ENCODE assay signal across 8 cellular contexts in genomic region chr2:8882094-8882493, GRCh38. TPM values are rescaled to one million over a fixed set of nuclear protein-coding genes. Genes with fewer than 3 reads are reported as not detected.
DNase-seq lines count a peak whose midpoint lies in the region; ATAC-seq and TF ChIP-seq lines count a peak whose summit lies in the region.

No MANE protein-coding gene starts in this region.

- H3K36me3 ChIP-seq in MM.1S (replicated peaks; ENCODE audit: insufficient read depth, low read length) (no peaks in the 10 kb centered on the region), neural progenitor cell (no peaks in the 10 kb centered on the region)

- no peak overlapping the region for H2AFZ ChIP-seq in MM.1S (ENCODE audit: low read length)
- no peak overlapping the region for H2AFZ ChIP-seq in neural progenitor cell (replicated peaks)

- H3K4me3 Mint-ChIP-seq in neural progenitor cell = no peak overlapping the region

- H4K20me1 ChIP-seq in MM.1S (ENCODE audit: insufficient read depth, low read length) (no peaks in the 10 kb centered on the region), neural progenitor cell (ENCODE audit: low read depth) (no peaks in the 10 kb centered on the region)

- H3K9me3 Mint-ChIP-seq in neural progenitor cell = no peaks in the 10 kb centered on the region

- TF ChIP-seq CTCF in MM.1S (IDR thresholded peaks at IDR 0.05; ENCODE audit: low read length) (peak; percentile 17), neural progenitor cell (IDR thresholded peaks at IDR 0.05) (peak; percentile 80), GM10248 (IDR thresholded peaks at IDR 0.05; ENCODE audit: control extremely low read depth, extremely low read depth, low read depth, missing control alignments) (no peak)

- H3K4me1 ChIP-seq in MM.1S (ENCODE audit: low read length) (no peaks in the 10 kb centered on the region), neural progenitor cell (no peaks in the 10 kb centered on the region)

- H3K4me2 ChIP-seq in MM.1S (ENCODE audit: low read depth, low read length) (no peak overlapping the region), neural progenitor cell (no peak overlapping the region)

- no peaks in the 10 kb centered on the region for H3K9me3 ChIP-seq in MM.1S (replicated peaks; ENCODE audit: insufficient read depth, low read length)
- H3K9me3 ChIP-seq in neural progenitor cell (ENCODE audit: low read depth) = no peaks in the 10 kb centered on the region

- H3K79me2 ChIP-seq in MM.1S (ENCODE audit: low read length) = no peaks in the 10 kb centered on the region
- no peaks in the 10 kb centered on the region for H3K79me2 ChIP-seq in neural progenitor cell (ENCODE audit: low read depth)

- no peaks in the 10 kb centered on the region for H3K27me3 ChIP-seq in MM.1S (replicated peaks; ENCODE audit: insufficient read depth, low read length)
- no peaks in the 10 kb centered on the region for H3K27me3 ChIP-seq in neural progenitor cell

- H3K4me1 Mint-ChIP-seq in neural progenitor cell = peaks cover 13% of the 10 kb centered on the region

- H3K27me3 Mint-ChIP-seq in neural progenitor cell (ENCODE audit: insufficient read depth, low read depth) = no peaks in the 10 kb centered on the region

- H3F3A ChIP-seq in MM.1S (ENCODE audit: insufficient read depth, low read length) = no peaks in the 10 kb centered on the region; the same call in 1 of the 2 replicates
- no peaks in the 10 kb centered on the region for H3F3A ChIP-seq in neural progenitor cell (ENCODE audit: low read depth)

- peaks cover 26% of the 10 kb centered on the region for H3K36me3 Mint-ChIP-seq in neural progenitor cell

- no peaks in the 10 kb centered on the region for H3K9me2 ChIP-seq in MM.1S (replicated peaks; ENCODE audit: insufficient read depth, low read length)

- H3K9ac ChIP-seq in MM.1S (ENCODE audit: low read length) (no peak overlapping the region), neural progenitor cell (no peak overlapping the region)

- no peak for ATAC-seq in GM21526 (IDR thresholded peaks at IDR 0.05; ENCODE audit: low FRiP score, unreplicated experiment)

- DNase-seq in DMS 273 (lab: John Stamatoyannopoulos, UW; ENCODE audit: unreplicated experiment) (peak; percentile 44), DMS 273 treated with DMSO at 0.1 percent for 48 hours (lab: John Stamatoyannopoulos, UW) (no peak), MM.1S (no peak), dermis blood vessel endothelial cell (peak; percentile 27), neural progenitor cell (ENCODE audit: low spot score) (peak; percentile 77), germinal center (ENCODE audit: low spot score) (no peak), GM10248 (ENCODE audit: extremely low spot score) (no peak)

- CTCF ChIA-PET in GM10248 (lab: Yijun Ruan, JAX) = interaction anchor here (1.1 to 1.7 kb wide), 7 partner anchors 9 to 255 kb away, joined by 3 to 9 read pairs (median 3); no protein-coding TSS in a partner anchor

- POLR2A ChIA-PET in GM10248 (lab: Yijun Ruan, JAX) = no interaction called here

- H3K27ac Mint-ChIP-seq in neural progenitor cell = no peak overlapping the region

- H3K27ac ChIP-seq in MM.1S (ENCODE audit: low read length) (no peak overlapping the region), neural progenitor cell (no peak overlapping the region)

- no peak overlapping the region for H3K4me3 ChIP-seq in MM.1S (ENCODE audit: low read length)
- H3K4me3 ChIP-seq in neural progenitor cell = no peak overlapping the region

RNA-seq across cellular contexts. Expression of gene KIDINS220, which starts 44.7 kb away (rescaled TPM):
- total RNA-seq in dermis blood vessel endothelial cell (69.6 and 71.5 TPM in 2 replicates), neural progenitor cell (ENCODE audit: low replicate concordance) (45.2 and 56.1 TPM in 2 replicates)

Comparison
In these comparisons a context has a peak if more than half of its experiments do, and no peak if none do; other contexts are left out.
1. DNase-seq: peak in DMS 273 (single experiment), dermis blood vessel endothelial cell (single experiment) and neural progenitor cell (single experiment); none in DMS 273 treated with DMSO at 0.1 percent for 48 hours (single experiment), MM.1S (single experiment), germinal center (single experiment) and GM10248 (single experiment).